15 cellular contexts compared by ENCODE assay signal in the genomic region with DNA sequence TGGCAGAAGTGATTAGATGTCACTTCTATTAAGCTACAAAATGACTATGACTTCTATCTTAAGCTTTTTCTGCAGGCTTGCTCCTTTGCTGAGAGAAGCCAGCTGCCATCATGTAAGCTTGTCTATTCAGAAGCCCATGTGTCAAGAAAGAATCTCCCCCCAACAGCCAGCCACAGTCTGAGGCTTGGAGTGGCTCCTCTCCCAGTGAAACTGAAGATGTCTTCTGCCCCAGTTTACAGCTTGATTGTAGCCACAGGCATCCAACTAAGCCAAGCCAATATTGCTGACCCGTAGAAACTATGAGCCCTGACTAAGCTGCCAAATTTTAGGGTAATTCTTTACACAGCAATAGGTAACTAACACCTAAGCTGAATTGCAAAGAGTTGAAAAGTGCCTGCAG. TPM values are rescaled to one million over a fixed set of nuclear protein-coding genes. Genes with fewer than 3 reads are reported as not detected.
DNase-seq lines count a peak whose midpoint lies in the region; ATAC-seq and TF ChIP-seq lines count a peak whose summit lies in the region.
"Had no signal": no experiment of that assay in that cellular context is flagged by ENCODE, and none has a peak within 500 bp of the region (broad histone marks: within the 10 kb centered on the region; RNA-seq: fewer than 3 reads in every experiment).

No MANE protein-coding gene starts in this region.

- no peak overlapping the region for H3K27ac ChIP-seq in body of pancreas
- H3K27ac ChIP-seq: BLaER1, GM23248 had no signal

- H3K36me3 ChIP-seq in body of pancreas (replicated peaks in 1 of 2; ENCODE audit: insufficient read depth in 1 of 2, low read depth in 2 of 2) = no peaks in the 10 kb centered on the region
- H3K36me3 ChIP-seq: BLaER1, HAP-1 had no signal

- no peaks in the 10 kb centered on the region for H3K4me1 ChIP-seq in body of pancreas
- H3K4me1 ChIP-seq: HAP-1 had no signal

- TF ChIP-seq CTCF in GM12872 (IDR thresholded peaks at IDR 0.05; ENCODE audit: insufficient read depth, low read depth, low read length) (0 out of 3 replicates have a peak, but pooled peaks have one; percentile 1), body of pancreas (IDR thresholded peaks at IDR 0.05) (no peak)

- intact Hi-C loops in body of pancreas (cut with DNase I) = no loop called here

- no peaks in the 10 kb centered on the region for H3K27me3 ChIP-seq in body of pancreas
- H3K27me3 ChIP-seq: BLaER1 had no signal

- ATAC-seq in body of pancreas = no peak
- no peak for ATAC-seq in GM21737 (IDR thresholded peaks at IDR 0.05; ENCODE audit: unreplicated experiment)

- no peak for TF ChIP-seq POLR2A in body of pancreas (IDR thresholded peaks at IDR 0.05)

- DNase-seq in OCI-M1 (lab: John Stamatoyannopoulos, UW) (peak; percentile 19), myocyte (ENCODE audit: low read depth) (peak; percentile 75), body of pancreas (no peak), NCI-H1105 treated with DMSO at 0.1 percent for 48 hours (lab: John Stamatoyannopoulos, UW) (no peak)
- no peak for DNase-seq in activated effector memory CD4-positive, alpha-beta T cell treated with anti-CD3 and anti-CD28 coated beads, Interleukin-2, amount 50 U/mL, for 16 hours
- DNase-seq: CD4-positive, alpha-beta memory T cell; DMS153; DMS79; GDM1 had no signal

- 73 to 87% methylated on average over 1 of the region's 1 CpG for WGBS in body of pancreas, 2 donors

- H3K9me3 ChIP-seq in body of pancreas = no peaks in the 10 kb centered on the region
- H3K9me3 ChIP-seq: HAP-1 had no signal

- no peak overlapping the region for H3K4me3 ChIP-seq in body of pancreas
- H3K4me3 ChIP-seq: BLaER1, GM12878, GM23248, HAP-1 had no signal

RNA-seq across cellular contexts. Expression of a gene that starts 26.7 kb away (rescaled TPM):
- 5.6 and 7.4 TPM in 2 replicates for total RNA-seq in myocyte
- 2.5 TPM for polyA plus RNA-seq in myocyte (2012)
- total RNA-seq in body of pancreas = 10 to 100 TPM; 10.4 to 13.5 TPM

Comparison
In these comparisons a context has a peak if more than half of its experiments do, and no peak if none do; other contexts are left out.
1. DNase-seq: peak in OCI-M1 (single experiment) and myocyte (single experiment); none in body of pancreas (0 of 4), activated effector memory CD4-positive, alpha-beta T cell treated with anti-CD3 and anti-CD28 coated beads, Interleukin-2, amount 50 U/mL, for 16 hours (single experiment) and NCI-H1105 treated with DMSO at 0.1 percent for 48 hours (single experiment).